16 cellular contexts compared by ENCODE assay signal in the genomic region with DNA sequence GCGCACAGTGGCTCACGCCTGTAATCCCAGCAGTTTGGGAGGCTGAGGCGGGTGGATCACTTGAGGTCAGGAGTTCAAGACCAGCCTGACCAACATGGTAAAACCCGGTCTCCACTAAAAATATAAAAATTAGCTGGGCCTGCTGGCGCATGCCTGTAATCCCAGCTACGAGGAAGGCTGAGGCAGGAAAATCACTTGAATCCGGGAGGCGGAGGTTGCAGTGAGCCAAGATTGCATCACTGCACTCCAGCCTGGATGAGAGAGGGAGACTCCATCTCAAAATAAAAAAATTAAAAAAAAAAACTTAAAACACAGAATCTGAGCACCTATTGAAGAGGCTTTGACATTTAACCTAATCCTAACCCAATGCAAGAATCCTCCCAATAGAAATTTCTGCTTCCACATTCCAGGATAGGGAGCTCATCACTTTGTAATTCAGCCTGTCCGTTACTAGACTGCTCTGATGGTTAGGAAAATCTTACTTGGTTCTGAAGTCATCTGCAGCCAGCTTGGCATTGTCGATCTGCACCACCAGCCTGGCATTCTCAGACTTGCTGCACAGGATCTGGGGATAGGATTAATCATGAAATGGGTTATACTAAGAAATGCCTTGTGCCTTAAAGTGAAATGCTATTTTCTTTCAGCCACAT. TPM values are rescaled to one million over a fixed set of nuclear protein-coding genes. Genes with fewer than 3 reads are reported as not detected.
DNase-seq lines count a peak whose midpoint lies in the region; ATAC-seq and TF ChIP-seq lines count a peak whose summit lies in the region.
"Had no signal": no experiment of that assay in that cellular context is flagged by ENCODE, and none has a peak within 500 bp of the region (broad histone marks: within the 10 kb centered on the region; RNA-seq: fewer than 3 reads in every experiment).

No MANE protein-coding gene starts in this region.

- H3K27ac ChIP-seq in testis = no peak overlapping the region
- H3K27ac ChIP-seq: right atrium auricular region had no signal

- intact Hi-C loops in testis (cut with DNase I; ENCODE audit: low total_unique reads) = loop anchor here (10.0 kb wide), 1 partner anchor 77 kb away; the partner anchor contains the start of gene KRT38

- H3K36me3 ChIP-seq in testis (ENCODE audit: low read depth, missing control alignments) = no peaks in the 10 kb centered on the region
- H3K36me3 ChIP-seq: right atrium auricular region had no signal

- TF ChIP-seq POLR2A in testis (IDR thresholded peaks at IDR 0.05) = no peak

- no peaks in the 10 kb centered on the region for H3K9me3 ChIP-seq in testis
- H3K9me3 ChIP-seq: right atrium auricular region had no signal

- WGBS in testis, 2 donors = 92% methylated on average over 10 of the region's 10 CpGs

- H3K27me3 ChIP-seq in testis = no peaks in the 10 kb centered on the region
- H3K27me3 ChIP-seq: right atrium auricular region had no signal

- no peaks in the 10 kb centered on the region for H3K4me1 ChIP-seq in testis
- H3K4me1 ChIP-seq: right atrium auricular region had no signal

- TF ChIP-seq CTCF in testis (IDR thresholded peaks at IDR 0.05) = no peak

- ATAC-seq in GM18861 (IDR thresholded peaks at IDR 0.05; ENCODE audit: unreplicated experiment) (no peak), GM21619 (IDR thresholded peaks at IDR 0.05; ENCODE audit: unreplicated experiment) (no peak)

- no peak overlapping the region for H3K4me3 ChIP-seq in testis
- H3K4me3 ChIP-seq: right atrium auricular region had no signal

- DNase-seq in ELR (ENCODE audit: low read depth) = peak; percentile 79
- DNase-seq in RPMI7951 (ENCODE audit: low read depth) = peak; percentile 43
- DNase-seq in fibroblast of gingiva (ENCODE audit: low read depth) = peak; percentile 76
- peak; percentile 70 for DNase-seq in renal cortical epithelial cell (ENCODE audit: low read depth)
- no peak for DNase-seq in NK-92 (lab: John Stamatoyannopoulos, UW; ENCODE audit: unreplicated experiment)
- DNase-seq in testis = no peak
- DNase-seq: activated naive CD4-positive, alpha-beta T cell treated with Interleukin-2 at 50 U/mL for 16 hours; CD8-positive, alpha-beta memory T cell; NCI-H1694; NCI-H774 had no signal

RNA-seq across cellular contexts. Expression of gene KRT33B, which starts 2.1 kb away (rescaled TPM):
- total RNA-seq in RPMI7951 (2014; rRNA removed; shearing (Covaris generic)) = 0.24 TPM in 1 of 2 replicates, not detected in the other
- total RNA-seq in renal cortical epithelial cell (not detected in 2 replicates), testis (under 1 TPM in 1 of 2 donors, not detected in 1; 0.25 TPM)
- not detected for polyA plus RNA-seq in testis (ENCODE audit: insufficient read depth, low read depth, low replicate concordance)
- total RNA-seq: activated CD8-positive, alpha-beta memory T cell treated with anti-CD3 and anti-CD28 coated beads for 36 hours; CD8-positive, alpha-beta memory T cell; chondrocyte; frontal cortex; right atrium auricular region had no signal
- polyA plus RNA-seq: CD8-positive, alpha-beta memory T cell had no signal

RNA-seq across cellular contexts. Expression of gene KRT34, which starts 14.6 kb away (rescaled TPM):
- not detected in 2 replicates for total RNA-seq in RPMI7951 (2014; rRNA removed; shearing (Covaris generic))
- total RNA-seq in renal cortical epithelial cell (0.05 and 26.4 TPM in 2 replicates), testis (under 1 TPM; 0.50 to 0.55 TPM)
- polyA plus RNA-seq in testis (ENCODE audit: insufficient read depth, low read depth, low replicate concordance) = 1.2 TPM
- total RNA-seq: activated CD8-positive, alpha-beta memory T cell treated with anti-CD3 and anti-CD28 coated beads for 36 hours; CD8-positive, alpha-beta memory T cell; chondrocyte; right atrium auricular region had no signal
- polyA plus RNA-seq: CD8-positive, alpha-beta memory T cell had no signal

RNA-seq across cellular contexts. Expression of gene KRT33A, which starts 16.9 kb away (rescaled TPM):
- not detected in 2 replicates for total RNA-seq in RPMI7951 (2014; rRNA removed; shearing (Covaris generic))
- total RNA-seq in renal cortical epithelial cell (not detected in 2 replicates), testis (1 to 10 TPM in 1 of 2 donors, under 1 TPM in 1; 0.50 to 3.1 TPM)
- 2.3 TPM for polyA plus RNA-seq in testis (ENCODE audit: insufficient read depth, low read depth, low replicate concordance)
- total RNA-seq: activated CD8-positive, alpha-beta memory T cell treated with anti-CD3 and anti-CD28 coated beads for 36 hours; CD8-positive, alpha-beta memory T cell; chondrocyte; frontal cortex; right atrium auricular region had no signal
- polyA plus RNA-seq: CD8-positive, alpha-beta memory T cell had no signal

RNA-seq across cellular contexts. Expression of gene KRT31, which starts 29.9 kb away (rescaled TPM):
- total RNA-seq in RPMI7951 (2014; rRNA removed; shearing (Covaris generic)) = not detected in 2 replicates
- total RNA-seq in renal cortical epithelial cell (not detected in 2 replicates), testis (under 1 TPM in 1 of 2 donors, not detected in 1; 0.74 TPM)
- 0.53 TPM for polyA plus RNA-seq in testis (ENCODE audit: insufficient read depth, low read depth, low replicate concordance)
- total RNA-seq: activated CD8-positive, alpha-beta memory T cell treated with anti-CD3 and anti-CD28 coated beads for 36 hours; CD8-positive, alpha-beta memory T cell; chondrocyte; right atrium auricular region had no signal
- polyA plus RNA-seq: CD8-positive, alpha-beta memory T cell had no signal

RNA-seq across cellular contexts. Expression of gene KRTAP17-1, which starts 52.0 kb away (rescaled TPM):
- total RNA-seq in RPMI7951 (2014; rRNA removed; shearing (Covaris generic)) = not detected in 2 replicates
- total RNA-seq in renal cortical epithelial cell (not detected in 2 replicates), testis (not detected)
- polyA plus RNA-seq in testis (ENCODE audit: insufficient read depth, low read depth, low replicate concordance) = not detected
- total RNA-seq: activated CD8-positive, alpha-beta memory T cell treated with anti-CD3 and anti-CD28 coated beads for 36 hours; CD8-positive, alpha-beta memory T cell; chondrocyte; frontal cortex; right atrium auricular region had no signal
- polyA plus RNA-seq: CD8-positive, alpha-beta memory T cell had no signal

Comparison
In these comparisons a context has a peak if more than half of its experiments do, and no peak if none do; other contexts are left out.
1. DNase-seq: peak in ELR (single experiment), RPMI7951 (single experiment), fibroblast of gingiva (single experiment) and renal cortical epithelial cell (single experiment); none in NK-92 (single experiment) and testis (single experiment).